ENCODE assay signal across 1 cellular context in genomic region chr17:64653325-64653984, GRCh38.
TF ChIP-seq lines count a peak whose summit lies in the region.

No MANE protein-coding gene starts in this region.

TF ChIP-seq in GM23338, 12 proteins besides CTCF, POLR2A, EP300 and RAD21 (continued from another document):
- TF ChIP-seq REST (IDR thresholded peaks at IDR 0.05; ENCODE audit: unreplicated experiment) (no peak), STAT1 (IDR thresholded peaks at IDR 0.05; ENCODE audit: unreplicated experiment) (no peak), EZH2phosphoT487 (IDR thresholded peaks at IDR 0.05; ENCODE audit: unreplicated experiment) (no peak)
